ENCODE assay signal across 17 cellular contexts in genomic region chr2:236354056-236354940, GRCh38.
"Had no signal": no experiment of that assay in that cellular context is flagged by ENCODE, and none has a peak within 500 bp of the region (broad histone marks: within the 10 kb centered on the region; RNA-seq: fewer than 3 reads in every experiment).

No MANE protein-coding gene starts in this region.

- H3K27ac ChIP-seq: hepatocyte, stomach, thoracic aorta, transverse colon had no signal

- H3K79me2 ChIP-seq: hepatocyte had no signal

- H3K36me3 ChIP-seq: stomach, thoracic aorta, transverse colon had no signal

- H3K4me1 ChIP-seq: transverse colon had no signal

- H3K4me2 ChIP-seq: hepatocyte had no signal

- H3K4me3 ChIP-seq: hepatocyte, stomach, thoracic aorta, transverse colon had no signal

- FAIRE-seq: islet of Langerhans had no signal

- ATAC-seq: naive thymus-derived CD4-positive, alpha-beta T cell; stimulated activated memory B cell treated with anti-CD40 and anti-IgM and Interleukin-4, amounts not matched to agents 10 μg/mL and 1 μg/mL and 100 μg/mL, for 72 hours had no signal

- H3K9me3 ChIP-seq: stomach, thoracic aorta, transverse colon had no signal

- H3K27me3 ChIP-seq: dorsolateral prefrontal cortex, hepatocyte, stomach, transverse colon had no signal

- DNase-seq: cortex of kidney; dorsolateral prefrontal cortex; effector CD8-positive, alpha-beta T cell; foreskin melanocyte; kidney glomerular epithelial cell; mammary epithelial cell; naive thymus-derived CD4-positive, alpha-beta T cell; nephron progenitor cell; stimulated activated CD4-positive, alpha-beta T cell treated with anti-CD3 and anti-CD28 coated beads, Interleukin-4, amount 100 ng/mL, for 1 hour; stimulated activated CD8-positive, alpha-beta memory T cell treated with anti-CD3 and anti-CD28 coated beads, Interleukin-4, amount 100 ng/mL, for 48 hours; stomach; substantia nigra; transverse colon had no signal

- H2AFZ ChIP-seq: hepatocyte had no signal
